Comparison of ENCODE assay signal across 8 cellular contexts in genomic region chr1:85708826-85709222, GRCh38. TPM values are rescaled to one million over a fixed set of nuclear protein-coding genes. Genes with fewer than 3 reads are reported as not detected.
DNase-seq lines count a peak whose midpoint lies in the region; ATAC-seq, FAIRE-seq and TF ChIP-seq lines count a peak whose summit lies in the region.

No MANE protein-coding gene starts in this region.

- H3K4me3 Mint-ChIP-seq in activated CD8-positive, alpha-beta memory T cell treated with anti-CD3 and anti-CD28 coated beads, Interleukin-2, amount 10 ng/mL, durations not matched to agents 7 days and 5 days = no peak overlapping the region
- no peak overlapping the region for H3K4me3 Mint-ChIP-seq in progenitor cell of endocrine pancreas (ENCODE audit: low read depth)

- BruUV-seq in K562 (replicated peaks; lab: Mats Ljungman, UMichigan) = no TSS peak

- DNase-seq in activated CD8-positive, alpha-beta memory T cell treated with anti-CD3 and anti-CD28 coated beads for 24 hours = peak; percentile 59
- DNase-seq in activated CD8-positive, alpha-beta memory T cell treated with anti-CD3 and anti-CD28 coated beads, Interleukin-2, amount 10 ng/mL, durations not matched to agents 7 days and 5 days = no peak
- DNase-seq in K562 (ENCODE audit: extremely low read depth in 1 of 4, low spot score in 3 of 4) = peak; percentile 43 to 74 (median 56)
- DNase-seq in upper lobe of left lung = no peak
- no peak for DNase-seq in progenitor cell of endocrine pancreas (ENCODE audit: low spot score, unreplicated experiment)
- DNase-seq in GDM1 (lab: John Stamatoyannopoulos, UW) = no peak
- DNase-seq in activated T-cell treated with anti-CD3 and anti-CD28 coated beads for 4 hours = no peak

- H3K27ac ChIP-seq in K562 (ENCODE audit: extremely low read depth, low read depth, low read length) (peak overlapping the region; percentile 86), liver (ENCODE audit: low read depth in 1 of 2, low read length in 2 of 2) (peak overlapping the region; percentile 69 to 79), upper lobe of left lung (peak overlapping the region; percentile 49 to 91 (median 89))

- POLR2A ChIA-PET in K562 (lab: Yijun Ruan, JAX) = interaction anchor here (1.0 kb wide), 4 partner anchors 8 to 80 kb away, joined by 3 read pairs; no protein-coding TSS in a partner anchor

- H3K4me1 ChIP-seq in K562 (replicated peaks in 1 of 2; ENCODE audit: control insufficient read depth in 2 of 2, insufficient read depth in 2 of 2, low read length in 2 of 2) = peaks cover 0 to 14% of the 10 kb centered on the region in 2 experiments; a peak in 2 of 5 replicates
- H3K4me1 ChIP-seq in liver (ENCODE audit: control insufficient read depth in 4 of 4, insufficient read depth in 4 of 4, low read length in 3 of 4) = peaks cover 3 to 17% (median 10%) of the 10 kb centered on the region in 4 donors
- H3K4me1 ChIP-seq in upper lobe of left lung = peaks cover 12 to 18% (median 15%) of the 10 kb centered on the region in 4 donors

- H3K36me3 Mint-ChIP-seq in activated CD8-positive, alpha-beta memory T cell treated with anti-CD3 and anti-CD28 coated beads, Interleukin-2, amount 10 ng/mL, durations not matched to agents 7 days and 5 days = peaks cover 20% of the 10 kb centered on the region
- H3K36me3 Mint-ChIP-seq in progenitor cell of endocrine pancreas (ENCODE audit: insufficient read depth) = peaks cover 7% of the 10 kb centered on the region

- no peak for TF ChIP-seq RAD21 in K562 (CRISPR knock-in tag; conservative IDR thresholded peaks at IDR 0.05 in 1 of 2, IDR thresholded peaks at IDR 0.05 in 1 of 2)
- TF ChIP-seq RAD21 in liver (IDR thresholded peaks at IDR 0.05) = no peak

- TF ChIP-seq CTCF in K562 (IDR thresholded peaks at IDR 0.05 in 2 of 3, conservative IDR thresholded peaks at IDR 0.05 in 1 of 3; ENCODE audit: insufficient read depth in 2 of 3, low read depth in 1 of 3, low read length in 3 of 3) (0 out of 6 replicates have a peak, but pooled peaks of 1 of the 3 experiments have one; percentile 5), liver (IDR thresholded peaks at IDR 0.05; ENCODE audit: low read depth, low read length, missing input control) (no peak), upper lobe of left lung (IDR thresholded peaks at IDR 0.05) (no peak), progenitor cell of endocrine pancreas (IDR thresholded peaks at IDR 0.05; ENCODE audit: unreplicated experiment) (no peak)

- no peaks in the 10 kb centered on the region for H3K9me1 ChIP-seq in K562 (ENCODE audit: control insufficient read depth, insufficient read depth, low read length)

- H3K79me2 ChIP-seq in K562 (ENCODE audit: control insufficient read depth, insufficient read depth, low read length) = peaks cover 42% of the 10 kb centered on the region

- peak overlapping the region; percentile 83 for H3K4me3 ChIP-seq in K562
- H3K4me3 ChIP-seq in liver (ENCODE audit: low read depth in 1 of 3, low read length in 3 of 3) = peak overlapping the region; percentile 78 to 85 (median 79)
- H3K4me3 ChIP-seq in upper lobe of left lung = peak overlapping the region in 3 of 4 donors; percentile 57 to 88 (median 82)

- in situ Hi-C loops in K562 (cut with MboI) = no loop called here

- CTCF ChIA-PET in activated CD8-positive, alpha-beta memory T cell treated with anti-CD3 and anti-CD28 coated beads, Interleukin-2, amount 10 ng/mL, durations not matched to agents 7 days and 5 days (lab: Charles Lee) = interaction anchor here (1.0 to 1.3 kb wide), 4 partner anchors 10 to 71 kb away, joined by 3 to 6 read pairs (median 4); no protein-coding TSS in a partner anchor
- CTCF ChIA-PET in K562 (lab: Yijun Ruan, JAX; ENCODE audit: low intra/inter-chr PET ratio) = no interaction called here

- H3K9ac ChIP-seq in K562 (ENCODE audit: insufficient read depth in 1 of 2, low read depth in 2 of 2, low read length in 2 of 2) (peak overlapping the region; percentile 62 to 77; a peak in 3 of 4 replicates), liver (ENCODE audit: low read depth in 1 of 2, low read length in 2 of 2) (peak overlapping the region in 1 of 2 donors; percentile 90)

- H2AFZ ChIP-seq in K562 (ENCODE audit: low read depth, low read length) = peak overlapping the region; percentile 99

- H3K9me3 Mint-ChIP-seq in activated CD8-positive, alpha-beta memory T cell treated with anti-CD3 and anti-CD28 coated beads, Interleukin-2, amount 10 ng/mL, durations not matched to agents 7 days and 5 days (ENCODE audit: low read depth) = peaks cover 2% of the 10 kb centered on the region
- H3K9me3 Mint-ChIP-seq in progenitor cell of endocrine pancreas (ENCODE audit: low read depth) = peaks cover 3% of the 10 kb centered on the region

- H3K36me3 ChIP-seq in K562 (ENCODE audit: control insufficient read depth, insufficient read depth, low read length) (peaks cover 22% of the 10 kb centered on the region; the same call in 2 of the 3 replicates), liver (ENCODE audit: control insufficient read depth in 4 of 4, insufficient read depth in 3 of 4, low read depth in 1 of 4, low read length in 3 of 4) (peaks cover 0 to 3% (median 0%) of the 10 kb centered on the region in 4 donors), upper lobe of left lung (peaks cover 0 to 16% (median 2%) of the 10 kb centered on the region in 4 donors)

- no peaks in the 10 kb centered on the region for H3K27me3 ChIP-seq in K562 (ENCODE audit: control insufficient read depth in 2 of 2, insufficient read depth in 2 of 2, low read length in 2 of 2)
- peaks cover 0 to 3% (median 0%) of the 10 kb centered on the region in 4 donors for H3K27me3 ChIP-seq in liver (ENCODE audit: control insufficient read depth in 4 of 4, insufficient read depth in 4 of 4, low read length in 3 of 4)
- H3K27me3 ChIP-seq in upper lobe of left lung = no peaks in the 10 kb centered on the region

- no peaks in the 10 kb centered on the region for H3K27me3 Mint-ChIP-seq in activated CD8-positive, alpha-beta memory T cell treated with anti-CD3 and anti-CD28 coated beads, Interleukin-2, amount 10 ng/mL, durations not matched to agents 7 days and 5 days
- no peaks in the 10 kb centered on the region for H3K27me3 Mint-ChIP-seq in progenitor cell of endocrine pancreas

- no peak overlapping the region for H3K27ac Mint-ChIP-seq in activated CD8-positive, alpha-beta memory T cell treated with anti-CD3 and anti-CD28 coated beads, Interleukin-2, amount 10 ng/mL, durations not matched to agents 7 days and 5 days
- no peak overlapping the region for H3K27ac Mint-ChIP-seq in progenitor cell of endocrine pancreas

- intact Hi-C loops in K562 (cut with micrococcal nuclease) = loop anchor here (10.0 kb wide), 1 partner anchor 404 kb away; no protein-coding TSS in a partner anchor

- FAIRE-seq in K562 (lab: Jason Lieb, UNC) = no peak

- no peak for ATAC-seq in activated CD8-positive, alpha-beta memory T cell treated with anti-CD3 and anti-CD28 coated beads, Interleukin-2, amount 10 ng/mL, durations not matched to agents 7 days and 5 days
- peak; percentile 77 for ATAC-seq in K562
- ATAC-seq in upper lobe of left lung (ENCODE audit: low FRiP score in 2 of 2) = peak in 1 of 2 donors; percentile 2

- no peaks in the 10 kb centered on the region for H4K20me1 ChIP-seq in K562 (replicated peaks; ENCODE audit: control insufficient read depth, insufficient read depth, low read length)

- no peak for TF ChIP-seq POLR2A in K562 (conservative IDR thresholded peaks at IDR 0.05)
- TF ChIP-seq POLR2A in upper lobe of left lung (IDR thresholded peaks at IDR 0.05) = no peak

- H3K9me3 ChIP-seq in K562 (replicated peaks; ENCODE audit: control insufficient read depth, insufficient read depth, low read depth, low read length) = no peaks in the 10 kb centered on the region; the same call in 1 of the 2 replicates
- peaks cover 0 to 3% (median 0%) of the 10 kb centered on the region in 4 donors for H3K9me3 ChIP-seq in liver (ENCODE audit: control insufficient read depth in 4 of 4, low read length in 3 of 4)
- H3K9me3 ChIP-seq in upper lobe of left lung = no peaks in the 10 kb centered on the region

- no peak for TF ChIP-seq EP300 in K562 (IDR thresholded peaks at IDR 0.05; ENCODE audit: low read length)
- no peak for TF ChIP-seq EP300 in upper lobe of left lung (IDR thresholded peaks at IDR 0.05)

- 8% methylated on average over 6 of the region's 6 CpGs for WGBS in K562 (ENCODE audit: insufficient coverage, low coverage, missing lambda C conversion rate)
- WGBS in liver = 84% methylated on average over 6 of the region's 6 CpGs
- 81 to 87% methylated on average over 6 of the region's 6 CpGs for WGBS in upper lobe of left lung, 2 donors

- H3K4me1 Mint-ChIP-seq in activated CD8-positive, alpha-beta memory T cell treated with anti-CD3 and anti-CD28 coated beads, Interleukin-2, amount 10 ng/mL, durations not matched to agents 7 days and 5 days = peaks cover 16% of the 10 kb centered on the region
- peaks cover 2% of the 10 kb centered on the region for H3K4me1 Mint-ChIP-seq in progenitor cell of endocrine pancreas (ENCODE audit: low read depth)

- peak overlapping the region; percentile 98 for H3K4me2 ChIP-seq in K562 (ENCODE audit: insufficient read depth, low read length)

TF ChIP-seq in K562, 482 proteins besides CTCF, POLR2A, EP300 and RAD21 (continues in another document):
- TF ChIP-seq GATAD2A (IDR thresholded peaks at IDR 0.05) = no peak

RNA-seq across cellular contexts. Expression of gene ZNHIT6, which starts 0.6 kb away (rescaled TPM):
- total RNA-seq in activated CD8-positive, alpha-beta memory T cell treated with anti-CD3 and anti-CD28 coated beads, Interleukin-2, amount 10 ng/mL, durations not matched to agents 7 days and 5 days = 10 to 100 TPM; 13.7 to 18.8 TPM
- 4.5 and 21.9 TPM in 2 replicates for total RNA-seq in K562 (2011; cell fraction: chromatin; rRNA removed; ENCODE audit: low replicate concordance)
- 2.3 and 4.6 TPM in 2 replicates for total RNA-seq in K562 (2011; cell fraction: nucleolus; rRNA removed)
- total RNA-seq in K562 (2011; cell fraction: nucleoplasm; rRNA removed) = 10.4 and 21.5 TPM in 2 replicates
- total RNA-seq in K562 (2014; rRNA removed) (16.2 and 18.4 TPM in 2 replicates), K562 (2014; rRNA removed; fragmentation: Illumina TruSeq; extraction: Trizol) (28.6 and 31.0 TPM in 2 replicates), K562 (2015; rRNA removed; fragmentation: Illumina TruSeq; extraction: Trizol) (26.5 and 30.6 TPM in 2 replicates), K562 (2021) (18.4 and 21.1 TPM in 2 replicates), liver (1 to 10 TPM; 3.3 to 4.0 TPM), upper lobe of left lung (10 to 100 TPM in 3 of 6 donors, 1 to 10 TPM in 3; 4.2 to 13.2 (median 10.0) TPM), progenitor cell of endocrine pancreas (17.4 and 18.8 TPM in 2 replicates)
- polyA plus RNA-seq in K562 (2011; rRNA removed) (12.2 and 17.4 TPM in 2 replicates), K562 (2014; fragmentation: Illumina TruSeq; extraction: Trizol) (32.0 and 37.6 TPM in 2 replicates), K562 (2014; fragmentation: Nextera tagmentation; extraction: Ambion mirVana) (10 to 100 TPM; 15.4 to 21.7 TPM), K562 (2014; rRNA removed) (27.8 and 29.7 TPM in 2 replicates), liver (1 to 10 TPM; 2.2 to 3.1 TPM)
- polyA plus RNA-seq in K562 (2011; cell fraction: cytosol; rRNA removed) = 5.0 and 9.3 TPM in 2 replicates
- 7.6 and 9.5 TPM in 2 replicates for polyA plus RNA-seq in K562 (2011; cell fraction: nucleus; rRNA removed)
- polyA plus RNA-seq in K562 (2012) = 16.1 and 29.0 TPM in 2 replicates
- polyA minus RNA-seq in K562 (2011; rRNA and poly(A)+ RNA removed) = 17.5 and 18.9 TPM in 2 replicates
- polyA minus RNA-seq in K562 (2011; cell fraction: cytosol; rRNA and poly(A)+ RNA removed) = 5.1 and 6.6 TPM in 2 replicates
- polyA minus RNA-seq in K562 (2011; cell fraction: nucleus; rRNA and poly(A)+ RNA removed) = 6.7 and 9.3 TPM in 2 replicates

Comparison
In these comparisons a context has a peak if more than half of its experiments do, and no peak if none do; other contexts are left out.
1. DNase-seq: peak in activated CD8-positive, alpha-beta memory T cell treated with anti-CD3 and anti-CD28 coated beads for 24 hours (single experiment) and K562 (4 of 4); none in activated CD8-positive, alpha-beta memory T cell treated with anti-CD3 and anti-CD28 coated beads, Interleukin-2, amount 10 ng/mL, durations not matched to agents 7 days and 5 days (single experiment), upper lobe of left lung (0 of 2), progenitor cell of endocrine pancreas (single experiment), GDM1 (single experiment) and activated T-cell treated with anti-CD3 and anti-CD28 coated beads for 4 hours (single experiment).
2. Peak in every context shown above with its lines, with median percentiles within 50 percentile points of each other: H3K27ac ChIP-seq and H3K4me3 ChIP-seq.